ENCODE assay signal across 18 cellular contexts in genomic region chr7:157645539-157645938, GRCh38.
A peak's percentile ranks its signal among the peaks of the same experiment; 100 is the strongest.
DNase-seq lines count a peak whose midpoint lies in the region; ATAC-seq and TF ChIP-seq lines count a peak whose summit lies in the region.
"Had no signal": no experiment of that assay in that cellular context is flagged by ENCODE, and none has a peak within 500 bp of the region (broad histone marks: within the 10 kb centered on the region; RNA-seq: fewer than 3 reads in every experiment).

No MANE protein-coding gene starts in this region.

- H3K36me3 ChIP-seq in BLaER1, result no peaks in the 10 kb centered on the region
- H3K36me3 ChIP-seq: HAP-1 had no signal

- no peaks in the 10 kb centered on the region for H3K27me3 ChIP-seq in BLaER1

- no peak overlapping the region for H3K27ac Mint-ChIP-seq in activated T-helper 17 cell treated with anti-CD3 and anti-CD28 coated beads, Interleukin-2, amount 50 U/mL, for 72 hours
- H3K27ac Mint-ChIP-seq in endothelial cell (ENCODE audit: unreplicated experiment), result no peak overlapping the region

- peaks cover 5% of the 10 kb centered on the region for H3K9me3 ChIP-seq in BLaER1

- peak overlapping the region; percentile 85 for H3K4me2 ChIP-seq in BLaER1
- H3K4me2 ChIP-seq: SK-N-SH had no signal

- no peaks in the 10 kb centered on the region for H3K27me3 Mint-ChIP-seq in activated T-helper 17 cell treated with anti-CD3 and anti-CD28 coated beads, Interleukin-2, amount 50 U/mL, for 72 hours
- H3K27me3 Mint-ChIP-seq in endothelial cell (ENCODE audit: unreplicated experiment), result peaks cover 14% of the 10 kb centered on the region

- H3K4me3 Mint-ChIP-seq in activated T-helper 17 cell treated with anti-CD3 and anti-CD28 coated beads, Interleukin-2, amount 50 U/mL, for 72 hours, result no peak overlapping the region
- H3K4me3 Mint-ChIP-seq in endothelial cell (ENCODE audit: unreplicated experiment), result no peak overlapping the region

- no peak for TF ChIP-seq CTCF in endothelial cell (IDR thresholded peaks at IDR 0.05; ENCODE audit: unreplicated experiment)

- H3K9me3 Mint-ChIP-seq in activated T-helper 17 cell treated with anti-CD3 and anti-CD28 coated beads, Interleukin-2, amount 50 U/mL, for 72 hours, result no peaks in the 10 kb centered on the region
- H3K9me3 Mint-ChIP-seq in endothelial cell (ENCODE audit: unreplicated experiment), result peaks cover 29% of the 10 kb centered on the region

- no peaks in the 10 kb centered on the region for H3K36me3 Mint-ChIP-seq in activated T-helper 17 cell treated with anti-CD3 and anti-CD28 coated beads, Interleukin-2, amount 50 U/mL, for 72 hours (ENCODE audit: low read depth)
- H3K36me3 Mint-ChIP-seq in endothelial cell (ENCODE audit: low read depth, unreplicated experiment), result peaks cover 26% of the 10 kb centered on the region

- peaks cover 36% of the 10 kb centered on the region for H3K4me1 ChIP-seq in BLaER1
- H3K4me1 ChIP-seq: HAP-1 had no signal

- H3K9ac ChIP-seq in BLaER1, result no peak overlapping the region
- H3K9ac ChIP-seq: GM23248, SK-N-SH had no signal

- H3K4me3 ChIP-seq in BLaER1, result no peak overlapping the region
- H3K4me3 ChIP-seq: GM23248, HAP-1 had no signal

- H3K27ac ChIP-seq in BLaER1, result peak overlapping the region; percentile 12; the same call in 1 of the 2 replicates
- H3K27ac ChIP-seq: C4-2B, GM23248 had no signal

- intact Hi-C loops in posterior vena cava (cut with DNase I), result no loop called here

- ATAC-seq in activated T-helper 17 cell treated with anti-CD3 and anti-CD28 coated beads, Interleukin-2, amount 50 U/mL, for 72 hours (replicated peaks), result peak; percentile 28
- no peak for ATAC-seq in GM21515 (IDR thresholded peaks at IDR 0.05; ENCODE audit: unreplicated experiment)

- H4K20me1 ChIP-seq in BLaER1, result no peaks in the 10 kb centered on the region

- no peaks in the 10 kb centered on the region for H3K4me1 Mint-ChIP-seq in activated T-helper 17 cell treated with anti-CD3 and anti-CD28 coated beads, Interleukin-2, amount 50 U/mL, for 72 hours
- H3K4me1 Mint-ChIP-seq in endothelial cell (ENCODE audit: unreplicated experiment), result no peaks in the 10 kb centered on the region

- DNase-seq in Daoy (ENCODE audit: low read depth) (peak; percentile 42), posterior vena cava (ENCODE audit: low spot score) (peak; percentile 76), A172 (ENCODE audit: low spot score) (no peak), endothelial cell (ENCODE audit: low spot score) (no peak)
- DNase-seq: DMS79, GM23248, NCI-H187, NCI-H2107, NCI-H226, NCI-H82, OCI-M1, SHP77 treated with DMSO at 0.1 percent for 48 hours, SK-N-SH had no signal

Comparison
In these comparisons a context has a peak if more than half of its experiments do, and no peak if none do; other contexts are left out.
1. DNase-seq: peak in Daoy (single experiment) and posterior vena cava (single experiment); none in A172 (single experiment) and endothelial cell (single experiment).